Comparison of ENCODE assay signal across 10 cellular contexts in the genomic region with DNA sequence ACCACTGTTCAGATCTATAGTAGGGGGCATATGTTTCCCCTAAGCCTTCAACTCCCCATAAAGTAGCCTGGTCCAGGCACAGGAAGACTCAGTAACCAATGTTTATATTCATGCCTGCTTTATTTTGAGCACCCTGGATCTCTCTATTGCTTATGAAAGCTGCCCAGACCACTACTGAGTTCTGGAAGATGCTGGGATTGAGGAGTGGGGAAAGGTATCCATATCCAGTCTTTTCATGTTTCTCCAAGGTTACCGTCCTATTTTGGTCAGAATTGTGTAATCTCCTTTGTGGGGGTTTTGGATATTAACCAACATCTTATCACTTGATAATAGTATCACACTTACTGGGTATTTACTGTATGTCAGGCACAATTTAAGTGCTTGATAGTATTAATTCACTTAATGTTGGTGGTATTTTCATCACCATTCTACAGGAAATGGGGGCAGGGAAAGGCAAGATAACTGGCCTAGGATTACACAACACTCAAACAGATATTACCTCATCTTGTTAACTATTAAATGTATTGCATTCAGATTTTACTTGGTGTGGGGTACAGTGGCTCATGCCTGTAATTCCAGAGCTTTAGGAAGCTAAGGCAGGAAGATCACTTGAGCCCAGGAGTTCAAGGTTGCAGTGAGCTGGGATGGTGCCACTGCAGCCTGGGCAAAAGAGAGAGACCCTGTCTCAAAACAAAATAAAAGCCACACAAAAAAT. TPM values are rescaled to one million over a fixed set of nuclear protein-coding genes. Genes with fewer than 3 reads are reported as not detected.
DNase-seq lines count a peak whose midpoint lies in the region; ATAC-seq, FAIRE-seq and TF ChIP-seq lines count a peak whose summit lies in the region.
"Had no signal": no experiment of that assay in that cellular context is flagged by ENCODE, and none has a peak within 500 bp of the region (broad histone marks: within the 10 kb centered on the region; RNA-seq: fewer than 3 reads in every experiment).

No MANE protein-coding gene starts in this region.

- in situ Hi-C loops in HepG2 (cut with HindIII; ENCODE audit: extremely low pct_ligation_motif_present, low pct_unique_long_range_greater_than_20kb): no loop called here

- no peak overlapping the region for H2AFZ ChIP-seq in HepG2 (ENCODE audit: low read length)

- WGBS in HepG2 (ENCODE audit: low lambda C conversion rate): 76% methylated on average over 1 of the region's 1 CpG
- 4 to 7% methylated on average over 1 of the region's 1 CpG for WGBS in aorta, 2 donors

- H3K79me2 ChIP-seq in HepG2 (ENCODE audit: insufficient read depth, low read length): no peaks in the 10 kb centered on the region

- peaks cover 35% of the 10 kb centered on the region for H3K4me1 ChIP-seq in HepG2 (ENCODE audit: insufficient read depth, low read length)
- peaks cover 8 to 20% of the 10 kb centered on the region in 2 donors for H3K4me1 ChIP-seq in aorta (ENCODE audit: control insufficient read depth in 1 of 2, insufficient read depth in 2 of 2, low read length in 2 of 2)

- no peak for FAIRE-seq in HepG2 (lab: Jason Lieb, UNC)

- H3K9me3 Mint-ChIP-seq in chondrocyte (ENCODE audit: low read depth): no peaks in the 10 kb centered on the region

- H3K27ac ChIP-seq in HepG2 (ENCODE audit: extremely low read length, insufficient read depth, low read length) (no peak overlapping the region), aorta (ENCODE audit: low read depth in 1 of 2, low read length in 2 of 2) (peak overlapping the region; percentile 24 to 47)

- no peak overlapping the region for H3K4me3 Mint-ChIP-seq in chondrocyte (ENCODE audit: unreplicated experiment)

- TF ChIP-seq RAD21 in HepG2 (CRISPR knock-in tag; IDR thresholded peaks at IDR 0.05): no peak

- intact Hi-C loops in Right ventricle myocardium inferior (cut with DNase I) (no loop called here), cardiac septum (cut with DNase I) (no loop called here), HepG2 (cut with micrococcal nuclease; ENCODE audit: unreplicated experiment) (no loop called here), aorta (cut with DNase I) (no loop called here)

- H4K20me1 ChIP-seq in HepG2 (ENCODE audit: insufficient read depth, low read length): no peaks in the 10 kb centered on the region

- ATAC-seq in Right ventricle myocardium inferior (peak; percentile 59), HepG2 (no peak; the same call in 2 of the 3 replicates), aorta (ENCODE audit: low FRiP score) (peak; percentile 54)

- peak overlapping the region; percentile 89 for H3K27ac Mint-ChIP-seq in chondrocyte (ENCODE audit: unreplicated experiment)

- CTCF ChIA-PET in HepG2 (lab: Yijun Ruan, JAX; ENCODE audit: low intra/inter-chr PET ratio, low total read pairs): no interaction called here

- H3K9me3 ChIP-seq in HepG2 (ENCODE audit: low read length) (no peaks in the 10 kb centered on the region), aorta (ENCODE audit: control insufficient read depth, low read length) (no peaks in the 10 kb centered on the region)

- POLR2A ChIA-PET in HepG2 (lab: Yijun Ruan, JAX): interaction anchor here (1.0 kb wide), 1 partner anchor 37 kb away, joined by 3 read pairs; a partner anchor contains a TSS

- DNase-seq in Right ventricle myocardium inferior (ENCODE audit: missing footprints): no peak
- DNase-seq in cardiac septum (ENCODE audit: low spot score): no peak
- DNase-seq in chondrocyte (ENCODE audit: low spot score): no peak
- no peak for DNase-seq in HepG2 (ENCODE audit: low spot score)
- no peak for DNase-seq in aorta
- no peak for DNase-seq in NCI-H2029 (lab: John Stamatoyannopoulos, UW)
- no peak for DNase-seq in activated effector memory CD4-positive, alpha-beta T cell treated with Interleukin-2 at 50 U/mL for 16 hours
- no peak for DNase-seq in KG1 (lab: John Stamatoyannopoulos, UW)
- DNase-seq: central memory CD4-positive, alpha-beta T cell; NCI-H1417 had no signal

- no peak for TF ChIP-seq CTCF in chondrocyte (IDR thresholded peaks at IDR 0.05)
- TF ChIP-seq CTCF in HepG2 (CRISPR knock-in tag; IDR thresholded peaks at IDR 0.05): no peak

- no peaks in the 10 kb centered on the region for H3K36me3 Mint-ChIP-seq in chondrocyte (ENCODE audit: low read depth)

- TF ChIP-seq POLR2A in HepG2 (IDR thresholded peaks at IDR 0.05; ENCODE audit: insufficient read depth in 1 of 2, low read depth in 2 of 2, low read length in 2 of 2): no peak

- H3K36me3 ChIP-seq in HepG2 (replicated peaks in 1 of 2; ENCODE audit: control insufficient read depth in 1 of 2, insufficient read depth in 2 of 2, low read length in 2 of 2) (no peaks in the 10 kb centered on the region), aorta (ENCODE audit: control insufficient read depth in 1 of 2, insufficient read depth in 2 of 2, low read length in 1 of 2) (peaks cover 0 to 2% of the 10 kb centered on the region in 2 donors)

- H3K27me3 ChIP-seq in HepG2 (ENCODE audit: control insufficient read depth in 1 of 2, insufficient read depth in 2 of 2, low read length in 2 of 2): no peaks in the 10 kb centered on the region
- no peaks in the 10 kb centered on the region for H3K27me3 ChIP-seq in aorta (ENCODE audit: control insufficient read depth in 1 of 2, insufficient read depth in 2 of 2, low read length in 1 of 2)

- TF ChIP-seq EP300 in HepG2 (IDR thresholded peaks at IDR 0.05; ENCODE audit: low read depth in 2 of 2, low read length in 2 of 2): no peak
- TF ChIP-seq EP300 in HepG2 (CRISPR knock-in tag; IDR thresholded peaks at IDR 0.05; ENCODE audit: borderline replicate concordance): no peak

- no peak overlapping the region for H3K9ac ChIP-seq in HepG2 (ENCODE audit: insufficient read depth, low read depth, low read length)

- peak overlapping the region; percentile 12; the same call in 1 of the 2 replicates for H3K4me2 ChIP-seq in HepG2 (ENCODE audit: low read depth, low read length)

- peaks cover 73% of the 10 kb centered on the region for H3K4me1 Mint-ChIP-seq in chondrocyte (ENCODE audit: low read depth)

- no peaks in the 10 kb centered on the region for H3K27me3 Mint-ChIP-seq in chondrocyte (ENCODE audit: low read depth)

- H3K4me3 ChIP-seq in HepG2 (replicated peaks in 1 of 3; ENCODE audit: insufficient read depth in 1 of 3, low read depth in 2 of 3, low read length in 3 of 3) (no peak overlapping the region), aorta (ENCODE audit: low read length in 2 of 2) (no peak overlapping the region)

- no TSS peak for BruUV-seq in HepG2 (replicated peaks; lab: Mats Ljungman, UMichigan)

TF ChIP-seq in HepG2, 621 proteins besides CTCF, POLR2A, EP300 and RAD21 (continues in another document):
- TF ChIP-seq CBX2 (IDR thresholded peaks at IDR 0.05; ENCODE audit: low read depth, low read length): no peak
- TF ChIP-seq CBX2 (CRISPR knock-in tag; IDR thresholded peaks at IDR 0.05; ENCODE audit: low read depth): no peak
- TF ChIP-seq, protein P1, sequence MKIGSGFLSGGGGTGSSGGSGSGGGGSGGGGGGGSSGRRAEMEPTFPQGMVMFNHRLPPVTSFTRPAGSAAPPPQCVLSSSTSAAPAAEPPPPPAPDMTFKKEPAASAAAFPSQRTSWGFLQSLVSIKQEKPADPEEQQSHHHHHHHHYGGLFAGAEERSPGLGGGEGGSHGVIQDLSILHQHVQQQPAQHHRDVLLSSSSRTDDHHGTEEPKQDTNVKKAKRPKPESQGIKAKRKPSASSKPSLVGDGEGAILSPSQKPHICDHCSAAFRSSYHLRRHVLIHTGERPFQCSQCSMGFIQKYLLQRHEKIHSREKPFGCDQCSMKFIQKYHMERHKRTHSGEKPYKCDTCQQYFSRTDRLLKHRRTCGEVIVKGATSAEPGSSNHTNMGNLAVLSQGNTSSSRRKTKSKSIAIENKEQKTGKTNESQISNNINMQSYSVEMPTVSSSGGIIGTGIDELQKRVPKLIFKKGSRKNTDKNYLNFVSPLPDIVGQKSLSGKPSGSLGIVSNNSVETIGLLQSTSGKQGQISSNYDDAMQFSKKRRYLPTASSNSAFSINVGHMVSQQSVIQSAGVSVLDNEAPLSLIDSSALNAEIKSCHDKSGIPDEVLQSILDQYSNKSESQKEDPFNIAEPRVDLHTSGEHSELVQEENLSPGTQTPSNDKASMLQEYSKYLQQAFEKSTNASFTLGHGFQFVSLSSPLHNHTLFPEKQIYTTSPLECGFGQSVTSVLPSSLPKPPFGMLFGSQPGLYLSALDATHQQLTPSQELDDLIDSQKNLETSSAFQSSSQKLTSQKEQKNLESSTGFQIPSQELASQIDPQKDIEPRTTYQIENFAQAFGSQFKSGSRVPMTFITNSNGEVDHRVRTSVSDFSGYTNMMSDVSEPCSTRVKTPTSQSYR (CRISPR knock-in tag; IDR thresholded peaks at IDR 0.05; ENCODE audit: borderline replicate concordance): peak; percentile 73; the same call in 1 of the 2 replicates

RNA-seq across cellular contexts. Expression of a gene that starts 36.3 kb away (rescaled TPM):
- total RNA-seq in Right ventricle myocardium inferior: 25.1 TPM
- total RNA-seq in cardiac septum: 44.5 TPM
- total RNA-seq in chondrocyte: 96.3 to 135 TPM (median 107 TPM) in 3 replicates
- 2.3 and 3.3 TPM in 2 replicates for total RNA-seq in HepG2 (2016; rRNA removed; fragmentation: Illumina TruSeq; extraction: Trizol)
- total RNA-seq in HepG2 (2016; cell fraction: cytosol; rRNA removed; fragmentation: Illumina TruSeq; extraction: Trizol; ENCODE audit: low read depth): 1.1 and 1.7 TPM in 2 replicates
- 1.9 and 3.8 TPM in 2 replicates for total RNA-seq in HepG2 (2016; cell fraction: insoluble cytoplasmic fraction; rRNA removed; fragmentation: Illumina TruSeq; extraction: Trizol)
- 3.6 and 4.7 TPM in 2 replicates for total RNA-seq in HepG2 (2016; cell fraction: membrane; rRNA removed; fragmentation: Illumina TruSeq; extraction: Trizol)
- 3.3 and 4.1 TPM in 2 replicates for total RNA-seq in HepG2 (2016; cell fraction: nucleus; rRNA removed; fragmentation: Illumina TruSeq; extraction: Trizol)
- 2.8 and 3.7 TPM in 2 replicates for polyA plus RNA-seq in HepG2 (2011; rRNA removed)
- 1.7 and 2.1 TPM in 2 replicates for polyA plus RNA-seq in HepG2 (2011; cell fraction: cytosol; rRNA removed)
- 11.7 and 15.3 TPM in 2 replicates for polyA plus RNA-seq in HepG2 (2011; cell fraction: nucleus; rRNA removed)
- polyA plus RNA-seq in HepG2 (2012): 1.9 and 2.4 TPM in 2 replicates
- 0.12 and 0.19 TPM in 2 replicates for polyA plus RNA-seq in HepG2 (2016; cell fraction: cytosol; fragmentation: Illumina TruSeq; extraction: Trizol; ENCODE audit: low read depth)
- polyA plus RNA-seq in HepG2 (2016; cell fraction: insoluble cytoplasmic fraction; fragmentation: Illumina TruSeq; extraction: Trizol; ENCODE audit: low read depth): 1.8 and 2.2 TPM in 2 replicates
- 0.34 and 0.43 TPM in 2 replicates for polyA plus RNA-seq in HepG2 (2016; cell fraction: membrane; fragmentation: Illumina TruSeq; extraction: Trizol; ENCODE audit: low read depth)
- polyA plus RNA-seq in HepG2 (2016; cell fraction: nucleus; fragmentation: Illumina TruSeq; extraction: Trizol; ENCODE audit: insufficient read depth, low read depth): 7.4 and 7.8 TPM in 2 replicates
- 25.2 and 27.1 TPM in 2 replicates for polyA minus RNA-seq in HepG2 (2011; rRNA and poly(A)+ RNA removed; ENCODE audit: low replicate concordance)
- polyA minus RNA-seq in HepG2 (2011; cell fraction: cytosol; rRNA and poly(A)+ RNA removed): 4.6 and 4.7 TPM in 2 replicates
- 5.7 and 6.6 TPM in 2 replicates for polyA minus RNA-seq in HepG2 (2011; cell fraction: nucleus; rRNA and poly(A)+ RNA removed)
- total RNA-seq in aorta: 100 to 1,000 TPM in 1 of 2 donors, 10 to 100 TPM in 1; 65.8 to 112 TPM
- 10 to 100 TPM; 11.0 to 58.3 TPM for polyA plus RNA-seq in aorta
